ENCODE assay signal across 8 cellular contexts in the genomic region with DNA sequence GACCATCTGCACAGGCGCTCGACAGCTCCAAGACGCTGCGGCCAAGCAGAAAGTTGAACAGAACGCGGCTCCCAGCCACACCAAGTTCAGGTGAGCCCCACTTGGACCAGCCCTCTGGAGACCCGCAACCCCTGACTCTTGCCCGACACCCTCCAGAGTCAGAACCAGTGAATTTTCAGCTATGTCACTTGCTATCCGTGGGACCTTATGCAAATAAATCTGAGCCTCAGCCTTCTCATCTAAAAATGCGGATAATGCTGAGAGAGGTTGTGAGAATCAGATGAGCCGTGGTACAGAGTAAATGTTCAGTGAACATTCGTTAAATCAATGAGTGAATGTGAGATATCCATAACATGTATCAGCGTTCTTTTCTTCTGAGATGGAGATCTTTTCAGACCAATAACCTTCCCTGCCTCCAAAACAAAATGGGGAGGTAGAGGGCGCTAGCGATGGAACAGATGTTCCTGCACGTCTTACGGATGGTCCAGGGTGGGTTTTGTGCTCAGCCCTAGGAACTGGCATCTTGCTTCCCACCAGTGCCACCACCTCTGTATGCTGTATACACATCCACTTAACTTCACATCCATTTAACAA. TPM values are rescaled to one million over a fixed set of nuclear protein-coding genes. Genes with fewer than 3 reads are reported as not detected.
DNase-seq lines count a peak whose midpoint lies in the region; ATAC-seq and TF ChIP-seq lines count a peak whose summit lies in the region.

No MANE protein-coding gene starts in this region.

- no peak overlapping the region for H2BK15ac ChIP-seq in neuronal stem cell (ENCODE audit: low read length)

- H3K79me2 ChIP-seq in GM23338 (replicated peaks; ENCODE audit: insufficient read depth) = peaks cover 43% of the 10 kb centered on the region

- peaks cover 12% of the 10 kb centered on the region; the same call in 1 of the 2 replicates for H4K20me1 ChIP-seq in GM23338 (replicated peaks; ENCODE audit: insufficient read depth)

- H2AFZ ChIP-seq in GM23338 (peak overlapping the region; percentile 87; the same call in 1 of the 2 replicates), neuronal stem cell (ENCODE audit: low read length) (peak overlapping the region; percentile 94)

- intact Hi-C loops in CD4-positive, alpha-beta T cell (cut with DNase I, micrococcal nuclease) = loop anchor here (1.0 to 5.0 kb wide), 6 partner anchors 78 to 1109 kb away; partner anchors contain the start of genes ABHD2 (in 1 of the 2), DET1 (in 1 of the 2), FANCI (in 1 of the 2) and HAPLN3 (in 1 of the 2)

- H3K23ac ChIP-seq in neuronal stem cell (ENCODE audit: low read depth, low read length, poor library complexity) = no peak overlapping the region

- no peaks in the 10 kb centered on the region for H3K9me3 Mint-ChIP-seq in CD4-positive, alpha-beta T cell
- H3K9me3 Mint-ChIP-seq in GM23338 = no peaks in the 10 kb centered on the region; the same call in 2 of the 3 replicates

- peak overlapping the region; percentile 4 for H4K8ac ChIP-seq in neuronal stem cell (ENCODE audit: low read depth, low read length)

- no peaks in the 10 kb centered on the region for H3K9me3 ChIP-seq in CD4-positive, alpha-beta T cell (ENCODE audit: control insufficient read depth, low read length)
- H3K9me3 ChIP-seq in neuronal stem cell (replicated peaks in 1 of 2; ENCODE audit: control insufficient read depth in 2 of 2, insufficient read depth in 1 of 2, low read depth in 1 of 2, low read length in 2 of 2) = no peaks in the 10 kb centered on the region

- H3K4me2 ChIP-seq in GM23338 (peak overlapping the region; percentile 94), neuronal stem cell (ENCODE audit: insufficient read depth, low read length, poor library complexity, severe bottlenecking) (peak overlapping the region; percentile 79)

- no peak overlapping the region for H2BK120ac ChIP-seq in neuronal stem cell (ENCODE audit: low read depth, low read length)

- H3K27me3 Mint-ChIP-seq in CD4-positive, alpha-beta T cell = no peaks in the 10 kb centered on the region
- peaks cover 8% of the 10 kb centered on the region for H3K27me3 Mint-ChIP-seq in GM23338 (ENCODE audit: insufficient read depth, low read depth, poor library complexity)

- H3K27me3 ChIP-seq in CD4-positive, alpha-beta T cell (ENCODE audit: control insufficient read depth, insufficient read depth, low read length) = no peaks in the 10 kb centered on the region
- H3K27me3 ChIP-seq in GM23338 (ENCODE audit: insufficient read depth) = no peaks in the 10 kb centered on the region
- H3K27me3 ChIP-seq in neuronal stem cell (ENCODE audit: control insufficient read depth in 3 of 3, insufficient read depth in 3 of 3, low read depth in 1 of 3, low read length in 3 of 3) = no peaks in the 10 kb centered on the region

- no peaks in the 10 kb centered on the region for H3K9me2 ChIP-seq in GM23338 (ENCODE audit: insufficient read depth)

- H3K27ac Mint-ChIP-seq in CD4-positive, alpha-beta T cell = peak overlapping the region; percentile 99
- H3K27ac Mint-ChIP-seq in GM23338 = peak overlapping the region; percentile 99

- peaks cover 55% of the 10 kb centered on the region for H3K36me3 Mint-ChIP-seq in CD4-positive, alpha-beta T cell (ENCODE audit: low read depth)
- H3K36me3 Mint-ChIP-seq in GM23338 (ENCODE audit: low read depth) = peaks cover 31% of the 10 kb centered on the region

- H3K4me3 Mint-ChIP-seq in CD4-positive, alpha-beta T cell = peak overlapping the region; percentile 98
- H3K4me3 Mint-ChIP-seq in GM23338 = peak overlapping the region; percentile 99

- H2AK5ac ChIP-seq in neuronal stem cell (ENCODE audit: low read depth, low read length) = peak overlapping the region; percentile 59

- no peak overlapping the region for H2BK5ac ChIP-seq in neuronal stem cell (ENCODE audit: low read length)

- POLR2A ChIA-PET in CD4-positive, alpha-beta T cell (lab: Charles Lee) = interaction anchor here (0.7 to 2.0 kb wide), 13 partner anchors 10 to 1107 kb away, joined by 3 to 18 read pairs (median 6); partner anchors contain the start of genes ABHD2, AEN, ISG20 and POLG

- H3K4me1 Mint-ChIP-seq in CD4-positive, alpha-beta T cell (ENCODE audit: low read depth) = peaks cover 43% of the 10 kb centered on the region
- peaks cover 14% of the 10 kb centered on the region; the same call in 2 of the 3 replicates for H3K4me1 Mint-ChIP-seq in GM23338

- no peak overlapping the region for H4K91ac ChIP-seq in neuronal stem cell (ENCODE audit: low read depth, low read length, poor library complexity)

- no peak for ATAC-seq in CD4-positive, alpha-beta T cell (ENCODE audit: poor library complexity)
- ATAC-seq in GM23338 = peak; percentile 72
- ATAC-seq in GM21717 (IDR thresholded peaks at IDR 0.05; ENCODE audit: unreplicated experiment) = no peak
- no peak for ATAC-seq in HG02588 (IDR thresholded peaks at IDR 0.05; ENCODE audit: unreplicated experiment)

- in situ Hi-C loops in SK-MEL-5 (cut with HindIII; ENCODE audit: low pct_unique_long_range_greater_than_20kb, low sequenced_read_pairs) = loop anchor here (25.0 kb wide), 1 partner anchor 144 kb away; the partner anchor contains the start of gene AEN

- H3K4me1 ChIP-seq in GM23338 (ENCODE audit: insufficient read depth) = peaks cover 9% of the 10 kb centered on the region; the same call in 1 of the 2 replicates
- peaks cover 5% of the 10 kb centered on the region in 2 donors for H3K4me1 ChIP-seq in neuronal stem cell (ENCODE audit: control insufficient read depth in 2 of 2, insufficient read depth in 1 of 2, low read depth in 1 of 2, low read length in 2 of 2)

- no peak for TF ChIP-seq CTCF in CD4-positive, alpha-beta T cell (IDR thresholded peaks at IDR 0.05)
- TF ChIP-seq CTCF in GM23338 (conservative IDR thresholded peaks at IDR 0.05; ENCODE audit: low read depth in 2 of 2) (peak; percentile 55 to 72), epithelial cell of esophagus (IDR thresholded peaks at IDR 0.05; ENCODE audit: insufficient read depth, low read depth, low read length, missing control alignments) (peak; percentile 40)

- H3K18ac ChIP-seq in neuronal stem cell (ENCODE audit: low read length) = peak overlapping the region; percentile 73

- H3F3A ChIP-seq in GM23338 (replicated peaks; ENCODE audit: low read depth) = no peaks in the 10 kb centered on the region

- H3K4me3 ChIP-seq in GM23338 = peak overlapping the region; percentile 91
- peak overlapping the region; percentile 94 for H3K4me3 ChIP-seq in epithelial cell of esophagus (ENCODE audit: low read length)
- H3K4me3 ChIP-seq in neuronal stem cell (ENCODE audit: low read length in 2 of 2) = peak overlapping the region; percentile 88 to 93

- H3K14ac ChIP-seq in neuronal stem cell (ENCODE audit: low read length) = no peak overlapping the region

- no peak for DNase-seq in CD4-positive, alpha-beta T cell
- peak; percentile 67 for DNase-seq in GM23338 (ENCODE audit: low spot score)
- peak; percentile 23 for DNase-seq in SK-MEL-5 (ENCODE audit: low read depth, low spot score)
- peak; percentile 30 for DNase-seq in epithelial cell of esophagus (ENCODE audit: low read depth)
- DNase-seq in neuronal stem cell (ENCODE audit: low spot score) = no peak
- DNase-seq in cerebellar nuclear complex (lab: John Stamatoyannopoulos, UW) = no peak

- H3K9ac ChIP-seq in neuronal stem cell (ENCODE audit: low read depth, low read length, poor library complexity) = peak overlapping the region; percentile 98

- peak overlapping the region; percentile 80 for H3K27ac ChIP-seq in CD4-positive, alpha-beta T cell (ENCODE audit: low read depth, low read length)
- H3K27ac ChIP-seq in GM23338 (ENCODE audit: low read depth) (no peak overlapping the region), neuronal stem cell (replicated peaks; ENCODE audit: low read length) (no peak overlapping the region)

- peaks cover 20% of the 10 kb centered on the region for H3K36me3 ChIP-seq in GM23338 (ENCODE audit: insufficient read depth)
- H3K36me3 ChIP-seq in neuronal stem cell (replicated peaks in 1 of 2; ENCODE audit: control insufficient read depth in 2 of 2, insufficient read depth in 2 of 2, low read length in 2 of 2) = peaks cover 13 to 54% of the 10 kb centered on the region in 2 donors

- H3K79me1 ChIP-seq in neuronal stem cell (ENCODE audit: low read depth, low read length) = no peaks in the 10 kb centered on the region

- CTCF ChIA-PET in CD4-positive, alpha-beta T cell (lab: Charles Lee) = interaction anchor here (1.0 to 2.6 kb wide), 4 partner anchors 18 to 437 kb away, joined by 3 to 7 read pairs (median 4); partner anchors contain the start of gene ISG20

- H2BK12ac ChIP-seq in neuronal stem cell (ENCODE audit: low read length) = no peak overlapping the region

- no CpG with 5 or more reads among the region's 17 CpGs for WGBS in neuronal stem cell (ENCODE audit: extremely low coverage in 2 of 2, insufficient read length in 2 of 2, insufficient replicate concordance in 1 of 2), 2 donors

- no peak overlapping the region for H3K4ac ChIP-seq in neuronal stem cell (ENCODE audit: low read length)

TF ChIP-seq in GM23338, 12 proteins besides CTCF, POLR2A, EP300 and RAD21 (continues in another document):
- TF ChIP-seq JUNB (IDR thresholded peaks at IDR 0.05; ENCODE audit: unreplicated experiment) = no peak
- no peak for TF ChIP-seq ETS1 (IDR thresholded peaks at IDR 0.05)

RNA-seq across cellular contexts. Expression of gene MRPS11, which starts 0.5 kb away (rescaled TPM):
- 1 to 10 TPM; 8.0 to 8.4 TPM for total RNA-seq in CD4-positive, alpha-beta T cell
- total RNA-seq in GM23338 (2014; rRNA removed; shearing (Covaris generic)) = 35.8 and 36.3 TPM in 2 replicates
- 49.6 and 57.9 TPM in 2 replicates for polyA plus RNA-seq in GM23338 (2016; fragmentation: Nextera tagmentation; extraction: Ambion mirVana)
- 92.6 and 92.9 TPM in 2 replicates for total RNA-seq in SK-MEL-5 (2014; rRNA removed; shearing (Covaris generic))
- polyA plus RNA-seq in SK-MEL-5 (2015; cell fraction: cytosol; rRNA removed) = 52.9 and 70.9 TPM in 2 replicates
- 37.8 and 41.8 TPM in 2 replicates for polyA plus RNA-seq in SK-MEL-5 (2015; cell fraction: nucleus; rRNA removed)
- 31.3 TPM for polyA plus RNA-seq in neuronal stem cell (2013, experiment 1 of 2)
- 29.5 TPM for polyA plus RNA-seq in neuronal stem cell (2013, experiment 2 of 2)

RNA-seq across cellular contexts. Expression of gene MRPL46, which starts 0.8 kb away (rescaled TPM):
- 10 to 100 TPM in 1 of 2 experiments, 1 to 10 TPM in 1; 8.6 to 10.2 TPM for total RNA-seq in CD4-positive, alpha-beta T cell
- total RNA-seq in GM23338 (2014; rRNA removed; shearing (Covaris generic)) = 20.9 and 26.1 TPM in 2 replicates
- 35.9 and 39.1 TPM in 2 replicates for polyA plus RNA-seq in GM23338 (2016; fragmentation: Nextera tagmentation; extraction: Ambion mirVana)
- 39.7 and 45.8 TPM in 2 replicates for total RNA-seq in SK-MEL-5 (2014; rRNA removed; shearing (Covaris generic))
- 27.3 and 38.8 TPM in 2 replicates for polyA plus RNA-seq in SK-MEL-5 (2015; cell fraction: cytosol; rRNA removed)
- polyA plus RNA-seq in SK-MEL-5 (2015; cell fraction: nucleus; rRNA removed) = 22.2 and 33.4 TPM in 2 replicates
- polyA plus RNA-seq in neuronal stem cell (2013, experiment 1 of 2) = 26.2 TPM
- 25.7 TPM for polyA plus RNA-seq in neuronal stem cell (2013, experiment 2 of 2)

Comparison
In these comparisons a context has a peak if more than half of its experiments do, and no peak if none do; other contexts are left out.
1. DNase-seq: peak in GM23338 (single experiment), SK-MEL-5 (single experiment) and epithelial cell of esophagus (single experiment); none in CD4-positive, alpha-beta T cell (0 of 10), neuronal stem cell (single experiment) and cerebellar nuclear complex (0 of 2).
2. Peak in every context shown above with its lines, with median percentiles within 50 percentile points of each other: H3K4me3 ChIP-seq.